Comparison of ENCODE assay signal across 19 cellular contexts in the genomic region with DNA sequence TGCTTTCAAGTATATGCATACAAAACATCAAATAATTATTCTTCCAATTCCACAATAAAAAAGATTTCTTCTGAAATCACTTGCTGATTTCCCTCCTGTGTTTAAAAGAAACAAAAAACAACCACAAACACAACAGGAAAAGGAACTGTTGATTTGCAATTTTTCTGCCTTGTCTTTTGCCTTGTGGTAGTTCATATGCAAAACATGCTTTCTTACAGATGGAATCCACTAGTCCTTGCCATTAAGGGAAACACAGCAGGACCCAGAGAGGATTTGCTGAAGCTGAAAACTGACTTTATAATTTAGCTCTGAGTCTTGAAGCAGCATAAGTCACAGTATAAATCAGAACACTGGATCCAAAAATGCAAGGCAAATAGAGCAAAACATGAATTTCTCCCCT.
DNase-seq lines count a peak whose midpoint lies in the region; TF ChIP-seq lines count a peak whose summit lies in the region.
"Had no signal": no experiment of that assay in that cellular context is flagged by ENCODE, and none has a peak within 500 bp of the region (broad histone marks: within the 10 kb centered on the region; RNA-seq: fewer than 3 reads in every experiment).

No MANE protein-coding gene starts in this region.

- H3K27me3 ChIP-seq in H7 (ENCODE audit: control insufficient read depth, insufficient read depth, low read length) = no peaks in the 10 kb centered on the region
- no peaks in the 10 kb centered on the region for H3K27me3 ChIP-seq in smooth muscle cell (ENCODE audit: low read depth)
- H3K27me3 ChIP-seq: BE2C, SJCRH30 had no signal

- intact Hi-C loops in activated CD4-positive, alpha-beta memory T cell treated with anti-CD3 and anti-CD28 coated beads for 36 hours (cut with micrococcal nuclease) = no loop called here

- H3K9ac ChIP-seq in smooth muscle cell (ENCODE audit: low read depth) = no peak overlapping the region

- no peaks in the 10 kb centered on the region for H3F3A ChIP-seq in smooth muscle cell (ENCODE audit: low read depth)

- no peaks in the 10 kb centered on the region for H3K4me1 Mint-ChIP-seq in activated CD4-positive, alpha-beta memory T cell treated with anti-CD3 and anti-CD28 coated beads for 36 hours (ENCODE audit: low read depth)
- H3K4me1 Mint-ChIP-seq: CD4-positive, alpha-beta memory T cell had no signal

- DNase-seq in H7 = peak; percentile 14
- peak; percentile 7 for DNase-seq in SK-MEL-5 (ENCODE audit: low read depth, low spot score)
- peak; percentile 11 for DNase-seq in iPS-NIHi11 (ENCODE audit: low spot score)
- no peak for DNase-seq in smooth muscle cell (lab: John Stamatoyannopoulos, UW; ENCODE audit: unreplicated experiment)
- no peak for DNase-seq in NOMO-1 treated with DMSO at 0.1 percent for 48 hours (lab: John Stamatoyannopoulos, UW; ENCODE audit: unreplicated experiment)
- no peak for DNase-seq in NCI-H1930 (lab: John Stamatoyannopoulos, UW)
- no peak for DNase-seq in activated CD4-positive, alpha-beta memory T cell treated with anti-CD3 and anti-CD28 coated beads for 36 hours
- DNase-seq: ACHN; BE2C; CD4-positive, alpha-beta memory T cell; DND-41; GF-D8; GOT3; Karpas-422; NCI-H2029 treated with DMSO at 0.1 percent for 48 hours; NCI-H510A treated with DMSO at 0.1 percent for 48 hours; SJCRH30 had no signal

- peak overlapping the region; percentile 57 for H2AFZ ChIP-seq in smooth muscle cell (ENCODE audit: low read depth)

- no peak overlapping the region for H3K4me2 ChIP-seq in smooth muscle cell

- no peak overlapping the region for H3K27ac Mint-ChIP-seq in activated CD4-positive, alpha-beta memory T cell treated with anti-CD3 and anti-CD28 coated beads for 36 hours
- H3K27ac Mint-ChIP-seq: CD4-positive, alpha-beta memory T cell had no signal

- POLR2A ChIA-PET in activated CD4-positive, alpha-beta memory T cell treated with anti-CD3 and anti-CD28 coated beads for 36 hours (lab: Charles Lee) = no interaction called here

- peaks cover 4% of the 10 kb centered on the region for H3K9me3 Mint-ChIP-seq in activated CD4-positive, alpha-beta memory T cell treated with anti-CD3 and anti-CD28 coated beads for 36 hours

- H3K4me3 Mint-ChIP-seq in activated CD4-positive, alpha-beta memory T cell treated with anti-CD3 and anti-CD28 coated beads for 36 hours = no peak overlapping the region
- H3K4me3 Mint-ChIP-seq: CD4-positive, alpha-beta memory T cell had no signal

- CTCF ChIA-PET in activated CD4-positive, alpha-beta memory T cell treated with anti-CD3 and anti-CD28 coated beads for 36 hours (lab: Charles Lee) = no interaction called here

- no peaks in the 10 kb centered on the region for H4K20me1 ChIP-seq in smooth muscle cell (ENCODE audit: low read depth)

- H3K27me3 Mint-ChIP-seq in activated CD4-positive, alpha-beta memory T cell treated with anti-CD3 and anti-CD28 coated beads for 36 hours = no peaks in the 10 kb centered on the region
- H3K27me3 Mint-ChIP-seq: CD4-positive, alpha-beta memory T cell had no signal

- TF ChIP-seq CTCF in smooth muscle cell (IDR thresholded peaks at IDR 0.05; ENCODE audit: borderline replicate concordance, insufficient read depth, poor library complexity, severe bottlenecking) = no peak

- no peaks in the 10 kb centered on the region for H3K9me3 ChIP-seq in smooth muscle cell (replicated peaks; ENCODE audit: low read depth)
- H3K9me3 ChIP-seq: BE2C, SJCRH30 had no signal

- H3K27ac ChIP-seq in smooth muscle cell (ENCODE audit: low read depth) = no peak overlapping the region
- H3K27ac ChIP-seq: HL-60, RWPE1, SJCRH30 had no signal

- in situ Hi-C loops in SK-MEL-5 (cut with HindIII; ENCODE audit: low pct_unique_long_range_greater_than_20kb, low sequenced_read_pairs) = no loop called here

- H3K36me3 Mint-ChIP-seq in activated CD4-positive, alpha-beta memory T cell treated with anti-CD3 and anti-CD28 coated beads for 36 hours = no peaks in the 10 kb centered on the region
- H3K36me3 Mint-ChIP-seq: CD4-positive, alpha-beta memory T cell had no signal

- H3K4me3 ChIP-seq in H7 (ENCODE audit: insufficient read depth, low read depth, low read length) (no peak overlapping the region), smooth muscle cell (no peak overlapping the region)
- H3K4me3 ChIP-seq: SJCRH30 had no signal

- H3K79me2 ChIP-seq in smooth muscle cell (ENCODE audit: low read depth) = no peaks in the 10 kb centered on the region

- H3K36me3 ChIP-seq in H7 (replicated peaks; ENCODE audit: control insufficient read depth, insufficient read depth, low read length) (no peaks in the 10 kb centered on the region), smooth muscle cell (ENCODE audit: low read depth) (no peaks in the 10 kb centered on the region)
- H3K36me3 ChIP-seq: BE2C, SJCRH30 had no signal

- H3K4me1 ChIP-seq in smooth muscle cell (ENCODE audit: low read depth) = peaks cover 19% of the 10 kb centered on the region
- H3K4me1 ChIP-seq: BE2C, SJCRH30 had no signal

Comparison
In these comparisons a context has a peak if more than half of its experiments do, and no peak if none do; other contexts are left out.
1. DNase-seq: peak in H7 (single experiment), SK-MEL-5 (single experiment) and iPS-NIHi11 (single experiment); none in smooth muscle cell (single experiment), NOMO-1 treated with DMSO at 0.1 percent for 48 hours (single experiment), NCI-H1930 (0 of 2) and activated CD4-positive, alpha-beta memory T cell treated with anti-CD3 and anti-CD28 coated beads for 36 hours (single experiment).